20 cellular contexts compared by ENCODE assay signal in genomic region chr6:165448210-165448609, GRCh38.
DNase-seq lines count a peak whose midpoint lies in the region; ATAC-seq, FAIRE-seq and TF ChIP-seq lines count a peak whose summit lies in the region.
"Had no signal": no experiment of that assay in that cellular context is flagged by ENCODE, and none has a peak within 500 bp of the region (broad histone marks: within the 10 kb centered on the region; RNA-seq: fewer than 3 reads in every experiment).

No MANE protein-coding gene starts in this region.

- DNase-seq in HepG2 (ENCODE audit: low spot score) (no peak), right lobe of liver (no peak), choroid plexus epithelial cell (ENCODE audit: low read depth) (no peak), iPS-NIHi7 (ENCODE audit: extremely low spot score) (peak; percentile 53), HTR-8/SVneo (ENCODE audit: insufficient read length, low spot score) (no peak)
- DNase-seq in activated CD8-positive, alpha-beta memory T cell treated with anti-CD3 and anti-CD28 coated beads, Interleukin-2, amount 10 ng/mL, durations not matched to agents 7 days and 5 days: no peak
- DNase-seq: Calu3; CD8-positive, alpha-beta T cell; DMS79; MM.1S; NCI-H1092; NCI-H1436 treated with DMSO at 0.1 percent for 48 hours; NCI-H2029; NCI-H774; PC-9; SIG-M5 had no signal

- WGBS in HepG2 (ENCODE audit: low lambda C conversion rate): 17% methylated on average over 4 of the region's 4 CpGs
- WGBS in right lobe of liver (ENCODE audit: insufficient coverage, low coverage, low lambda C conversion rate, missing lambda C conversion rate): 82% methylated on average over 4 of the region's 4 CpGs

- in situ Hi-C loops in HepG2 (cut with HindIII; ENCODE audit: extremely low pct_ligation_motif_present, low pct_unique_long_range_greater_than_20kb): no loop called here

- no peak overlapping the region for H2AFZ ChIP-seq in HepG2 (ENCODE audit: low read length)
- H2AFZ ChIP-seq: PC-9 had no signal

- H3K27ac Mint-ChIP-seq in activated CD8-positive, alpha-beta memory T cell treated with anti-CD3 and anti-CD28 coated beads, Interleukin-2, amount 10 ng/mL, durations not matched to agents 7 days and 5 days: no peak overlapping the region
- H3K27ac Mint-ChIP-seq: CD8-positive, alpha-beta T cell had no signal

- no peak overlapping the region for H3K4me3 Mint-ChIP-seq in activated CD8-positive, alpha-beta memory T cell treated with anti-CD3 and anti-CD28 coated beads, Interleukin-2, amount 10 ng/mL, durations not matched to agents 7 days and 5 days
- H3K4me3 Mint-ChIP-seq: CD8-positive, alpha-beta T cell had no signal

- H3K4me1 Mint-ChIP-seq in activated CD8-positive, alpha-beta memory T cell treated with anti-CD3 and anti-CD28 coated beads, Interleukin-2, amount 10 ng/mL, durations not matched to agents 7 days and 5 days: no peaks in the 10 kb centered on the region

- intact Hi-C loops in HepG2 (cut with micrococcal nuclease; ENCODE audit: unreplicated experiment) (no loop called here), right lobe of liver (cut with DNase I) (no loop called here)

- no peaks in the 10 kb centered on the region for H3K79me2 ChIP-seq in HepG2 (ENCODE audit: insufficient read depth, low read length)

- H3K27ac ChIP-seq in HepG2 (ENCODE audit: extremely low read length, insufficient read depth, low read length): no peak overlapping the region
- H3K27ac ChIP-seq in right lobe of liver: no peak overlapping the region
- H3K27ac ChIP-seq: BLaER1, PC-9, RWPE1 had no signal

- peaks cover 2% of the 10 kb centered on the region for H3K9me3 Mint-ChIP-seq in activated CD8-positive, alpha-beta memory T cell treated with anti-CD3 and anti-CD28 coated beads, Interleukin-2, amount 10 ng/mL, durations not matched to agents 7 days and 5 days (ENCODE audit: low read depth)
- H3K9me3 Mint-ChIP-seq: CD8-positive, alpha-beta T cell had no signal

- no peak overlapping the region for H3K4me2 ChIP-seq in HepG2 (ENCODE audit: low read depth, low read length)
- H3K4me2 ChIP-seq: BLaER1, PC-9 had no signal

- TF ChIP-seq EP300 in HepG2 (IDR thresholded peaks at IDR 0.05; ENCODE audit: low read depth in 2 of 2, low read length in 2 of 2): no peak
- no peak for TF ChIP-seq EP300 in HepG2 (CRISPR knock-in tag; IDR thresholded peaks at IDR 0.05; ENCODE audit: borderline replicate concordance)

- ATAC-seq in HepG2 (peak; percentile 73), right lobe of liver (no peak), HG03159 (IDR thresholded peaks at IDR 0.05; ENCODE audit: unreplicated experiment) (no peak)
- no peak for ATAC-seq in activated CD8-positive, alpha-beta memory T cell treated with anti-CD3 and anti-CD28 coated beads, Interleukin-2, amount 10 ng/mL, durations not matched to agents 7 days and 5 days
- ATAC-seq: CD8-positive, alpha-beta T cell had no signal

- H3K9me3 ChIP-seq in HepG2 (ENCODE audit: low read length) (peaks cover 9% of the 10 kb centered on the region), right lobe of liver (no peaks in the 10 kb centered on the region)

- H3K27me3 Mint-ChIP-seq in activated CD8-positive, alpha-beta memory T cell treated with anti-CD3 and anti-CD28 coated beads, Interleukin-2, amount 10 ng/mL, durations not matched to agents 7 days and 5 days: no peaks in the 10 kb centered on the region

- no peak for TF ChIP-seq RAD21 in HepG2 (CRISPR knock-in tag; IDR thresholded peaks at IDR 0.05)

- CTCF ChIA-PET in HepG2 (lab: Yijun Ruan, JAX; ENCODE audit: low intra/inter-chr PET ratio, low total read pairs): no interaction called here
- CTCF ChIA-PET in activated CD8-positive, alpha-beta memory T cell treated with anti-CD3 and anti-CD28 coated beads, Interleukin-2, amount 10 ng/mL, durations not matched to agents 7 days and 5 days (lab: Charles Lee): no interaction called here

- FAIRE-seq in HepG2 (lab: Jason Lieb, UNC) (no peak), HTR-8/SVneo (lab: Jason Lieb, UNC) (no peak)
- FAIRE-seq: H54 had no signal

- TF ChIP-seq CTCF in HepG2 (CRISPR knock-in tag; IDR thresholded peaks at IDR 0.05) (no peak), right lobe of liver (IDR thresholded peaks at IDR 0.05) (no peak), choroid plexus epithelial cell (conservative IDR thresholded peaks at IDR 0.05; ENCODE audit: low read depth, low read length) (peak; percentile 6)

- H3K4me1 ChIP-seq in HepG2 (ENCODE audit: insufficient read depth, low read length): no peaks in the 10 kb centered on the region
- H3K4me1 ChIP-seq in right lobe of liver: no peaks in the 10 kb centered on the region
- H3K4me1 ChIP-seq: BLaER1 had no signal

- no peaks in the 10 kb centered on the region for H3K36me3 Mint-ChIP-seq in activated CD8-positive, alpha-beta memory T cell treated with anti-CD3 and anti-CD28 coated beads, Interleukin-2, amount 10 ng/mL, durations not matched to agents 7 days and 5 days
- H3K36me3 Mint-ChIP-seq: CD8-positive, alpha-beta T cell had no signal

- TF ChIP-seq POLR2A in HepG2 (IDR thresholded peaks at IDR 0.05; ENCODE audit: insufficient read depth in 1 of 2, low read depth in 2 of 2, low read length in 2 of 2) (no peak), right lobe of liver (IDR thresholded peaks at IDR 0.05) (no peak)

- no peak overlapping the region for H3K9ac ChIP-seq in HepG2 (ENCODE audit: insufficient read depth, low read depth, low read length)
- H3K9ac ChIP-seq: BLaER1 had no signal

- H3K36me3 ChIP-seq in HepG2 (replicated peaks in 1 of 2; ENCODE audit: control insufficient read depth in 1 of 2, insufficient read depth in 2 of 2, low read length in 2 of 2) (no peaks in the 10 kb centered on the region), right lobe of liver (no peaks in the 10 kb centered on the region)
- H3K36me3 ChIP-seq: BLaER1 had no signal

- H3K27me3 ChIP-seq in HepG2 (ENCODE audit: control insufficient read depth in 1 of 2, insufficient read depth in 2 of 2, low read length in 2 of 2): peaks cover 0 to 2% of the 10 kb centered on the region in 2 experiments; a peak in 1 of 5 replicates
- no peaks in the 10 kb centered on the region for H3K27me3 ChIP-seq in right lobe of liver
- H3K27me3 ChIP-seq: BLaER1 had no signal

- no TSS peak for BruUV-seq in HepG2 (replicated peaks; lab: Mats Ljungman, UMichigan)

- POLR2A ChIA-PET in HepG2 (lab: Yijun Ruan, JAX): no interaction called here

- no peak overlapping the region for H3K4me3 ChIP-seq in HepG2 (replicated peaks in 1 of 3; ENCODE audit: insufficient read depth in 1 of 3, low read depth in 2 of 3, low read length in 3 of 3)
- H3K4me3 ChIP-seq in right lobe of liver: no peak overlapping the region
- H3K4me3 ChIP-seq in choroid plexus epithelial cell (ENCODE audit: low read depth, low read length): no peak overlapping the region
- H3K4me3 ChIP-seq: BLaER1, PC-9 had no signal

- no peaks in the 10 kb centered on the region for H4K20me1 ChIP-seq in HepG2 (ENCODE audit: insufficient read depth, low read length)
- H4K20me1 ChIP-seq: BLaER1 had no signal

TF ChIP-seq in HepG2, 621 proteins besides CTCF, POLR2A, EP300 and RAD21:
- TF ChIP-seq KDM4B (CRISPR knock-in tag; IDR thresholded peaks at IDR 0.05) (no peak), RFX1 (IDR thresholded peaks at IDR 0.05) (no peak), IKZF1 (IDR thresholded peaks at IDR 0.05) (no peak), ZNF382 (CRISPR knock-in tag; IDR thresholded peaks at IDR 0.05; ENCODE audit: borderline replicate concordance) (no peak), SAP130 (CRISPR knock-in tag; IDR thresholded peaks at IDR 0.05; ENCODE audit: low read depth) (no peak), AGO1 (IDR thresholded peaks at IDR 0.05; ENCODE audit: low read depth, low read length, poor library complexity, severe bottlenecking) (no peak), ZNF432 (CRISPR knock-in tag; IDR thresholded peaks at IDR 0.05; ENCODE audit: borderline replicate concordance) (no peak)
- TF ChIP-seq, protein P1, sequence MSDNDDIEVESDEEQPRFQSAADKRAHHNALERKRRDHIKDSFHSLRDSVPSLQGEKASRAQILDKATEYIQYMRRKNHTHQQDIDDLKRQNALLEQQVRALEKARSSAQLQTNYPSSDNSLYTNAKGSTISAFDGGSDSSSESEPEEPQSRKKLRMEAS (IDR thresholded peaks at IDR 0.05): no peak
TF ChIP-seq in HepG2: peak in this region for 0.
